In the genomic region with DNA sequence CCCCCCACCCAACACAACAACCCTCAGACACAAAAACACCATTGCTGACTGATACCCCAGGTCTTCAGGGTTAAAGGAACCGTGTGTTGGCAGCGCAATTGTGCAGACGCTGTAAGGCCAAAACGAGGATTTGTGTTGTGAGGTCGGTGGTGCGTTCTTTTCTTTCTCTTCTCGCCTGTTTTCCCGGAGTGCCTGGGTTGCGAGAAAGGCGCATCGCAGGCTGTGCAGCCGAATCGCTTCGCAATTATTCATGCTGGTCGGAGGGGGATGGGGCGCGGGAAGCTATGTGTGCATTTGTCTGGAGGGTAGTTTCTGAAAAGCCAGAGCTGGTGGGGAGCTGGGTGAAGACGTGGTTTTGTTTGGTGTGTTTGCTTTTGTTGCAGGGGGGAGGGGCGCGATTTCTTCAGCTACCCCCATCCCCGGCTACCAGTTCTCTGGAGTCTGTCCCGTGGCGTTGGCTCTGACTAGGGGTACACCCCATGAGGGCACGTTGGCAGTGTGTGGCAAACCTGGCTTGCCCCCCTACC, we compare ENCODE assay signal across 8 cellular contexts. TPM values are rescaled to one million over a fixed set of nuclear protein-coding genes. Genes with fewer than 3 reads are reported as not detected.
DNase-seq lines count a peak whose midpoint lies in the region; ATAC-seq and TF ChIP-seq lines count a peak whose summit lies in the region.

No MANE protein-coding gene starts in this region.

- peaks cover 32% of the 10 kb centered on the region for H3K4me1 ChIP-seq in MM.1S (ENCODE audit: low read length)
- peaks cover 0 to 38% (median 20%) of the 10 kb centered on the region in 4 donors for H3K4me1 ChIP-seq in liver (ENCODE audit: control insufficient read depth in 4 of 4, insufficient read depth in 4 of 4, low read length in 3 of 4)

- no peaks in the 10 kb centered on the region for H4K20me1 ChIP-seq in MM.1S (ENCODE audit: insufficient read depth, low read length)

- under 1% methylated on average over 24 of the region's 24 CpGs for WGBS in liver

- intact Hi-C loops in activated CD4-positive, alpha-beta T cell treated with anti-CD3 and anti-CD28 coated beads for 36 hours (cut with DNase I, micrococcal nuclease): loop anchor here (1.0 to 5.0 kb wide), 7 partner anchors 13 to 327 kb away; a partner anchor contains a TSS

- no peak for TF ChIP-seq CTCF in MM.1S (IDR thresholded peaks at IDR 0.05; ENCODE audit: low read length)
- no peak for TF ChIP-seq CTCF in liver (IDR thresholded peaks at IDR 0.05; ENCODE audit: low read depth, low read length, missing input control)

- H3K4me3 ChIP-seq in MM.1S (ENCODE audit: low read length) (peak overlapping the region; percentile 71), liver (ENCODE audit: low read depth in 1 of 3, low read length in 3 of 3) (peak overlapping the region; percentile 52 to 73 (median 71))

- no peak for TF ChIP-seq RAD21 in liver (IDR thresholded peaks at IDR 0.05)

- no peaks in the 10 kb centered on the region for H3K27me3 Mint-ChIP-seq in activated CD4-positive, alpha-beta T cell treated with anti-CD3 and anti-CD28 coated beads for 36 hours

- no peaks in the 10 kb centered on the region for H3K27me3 ChIP-seq in MM.1S (replicated peaks; ENCODE audit: insufficient read depth, low read length)
- no peaks in the 10 kb centered on the region for H3K27me3 ChIP-seq in liver (ENCODE audit: control insufficient read depth in 4 of 4, insufficient read depth in 4 of 4, low read length in 3 of 4)

- POLR2A ChIA-PET in activated CD4-positive, alpha-beta T cell treated with anti-CD3 and anti-CD28 coated beads for 36 hours (lab: Charles Lee): interaction anchor here (1.1 to 3.5 kb wide), 3 partner anchors 10 to 293 kb away, joined by 3 to 17 read pairs (median 9); no protein-coding TSS in a partner anchor

- peak overlapping the region; percentile 86 for H3K4me3 Mint-ChIP-seq in activated CD4-positive, alpha-beta T cell treated with anti-CD3 and anti-CD28 coated beads for 36 hours

- H3K36me3 Mint-ChIP-seq in activated CD4-positive, alpha-beta T cell treated with anti-CD3 and anti-CD28 coated beads for 36 hours (ENCODE audit: low read depth): peaks cover 3% of the 10 kb centered on the region

- peak overlapping the region; percentile 60 for H3K9ac ChIP-seq in MM.1S (ENCODE audit: low read length)
- peak overlapping the region; percentile 41 to 60 for H3K9ac ChIP-seq in liver (ENCODE audit: low read depth in 1 of 2, low read length in 2 of 2)

- H3K4me1 Mint-ChIP-seq in activated CD4-positive, alpha-beta T cell treated with anti-CD3 and anti-CD28 coated beads for 36 hours: peaks cover 46% of the 10 kb centered on the region

- ATAC-seq in activated CD4-positive, alpha-beta T cell treated with anti-CD3 and anti-CD28 coated beads for 36 hours: peak; percentile 27
- ATAC-seq in GM19455 (IDR thresholded peaks at IDR 0.05; ENCODE audit: unreplicated experiment): no peak
- ATAC-seq in GM19328 (IDR thresholded peaks at IDR 0.05; ENCODE audit: unreplicated experiment): no peak

- H3K9me3 ChIP-seq in MM.1S (replicated peaks; ENCODE audit: insufficient read depth, low read length) (no peaks in the 10 kb centered on the region), liver (ENCODE audit: control insufficient read depth in 4 of 4, low read length in 3 of 4) (no peaks in the 10 kb centered on the region)

- H3K9me3 Mint-ChIP-seq in activated CD4-positive, alpha-beta T cell treated with anti-CD3 and anti-CD28 coated beads for 36 hours (ENCODE audit: low read depth): no peaks in the 10 kb centered on the region

- H2AFZ ChIP-seq in MM.1S (ENCODE audit: low read length): peak overlapping the region; percentile 52

- CTCF ChIA-PET in activated CD4-positive, alpha-beta T cell treated with anti-CD3 and anti-CD28 coated beads for 36 hours (lab: Charles Lee): interaction anchor here (0.7 to 9.6 kb wide), 9 partner anchors 13 to 292 kb away, joined by 4 to 154 read pairs (median 5); no protein-coding TSS in a partner anchor

- no peaks in the 10 kb centered on the region for H3K9me2 ChIP-seq in MM.1S (replicated peaks; ENCODE audit: insufficient read depth, low read length)

- H3F3A ChIP-seq in MM.1S (ENCODE audit: insufficient read depth, low read length): peaks cover 46% of the 10 kb centered on the region

- peak overlapping the region; percentile 70 for H3K4me2 ChIP-seq in MM.1S (ENCODE audit: low read depth, low read length)

- H3K79me2 ChIP-seq in MM.1S (ENCODE audit: low read length): peaks cover 22% of the 10 kb centered on the region

- peak overlapping the region; percentile 75 for H3K27ac ChIP-seq in MM.1S (ENCODE audit: low read length)
- H3K27ac ChIP-seq in liver (ENCODE audit: low read depth in 1 of 2, low read length in 2 of 2): peak overlapping the region; percentile 53 to 74

- no peaks in the 10 kb centered on the region for H3K36me3 ChIP-seq in MM.1S (replicated peaks; ENCODE audit: insufficient read depth, low read length)
- H3K36me3 ChIP-seq in liver (ENCODE audit: control insufficient read depth in 4 of 4, insufficient read depth in 3 of 4, low read depth in 1 of 4, low read length in 3 of 4): no peaks in the 10 kb centered on the region

- DNase-seq in EL: peak; percentile 86
- peak; percentile 77 for DNase-seq in MM.1S
- peak; percentile 89 for DNase-seq in activated CD4-positive, alpha-beta T cell treated with anti-CD3 and anti-CD28 coated beads for 36 hours
- DNase-seq in dermis blood vessel endothelial cell: peak; percentile 48
- DNase-seq in stimulated activated CD4-positive, alpha-beta T cell treated with anti-CD3 and anti-CD28 coated beads, Interleukin-4, amount 100 ng/mL, for 4 hours: peak; percentile 47 to 57

- H3K27ac Mint-ChIP-seq in activated CD4-positive, alpha-beta T cell treated with anti-CD3 and anti-CD28 coated beads for 36 hours: peak overlapping the region; percentile 89

TF ChIP-seq in liver, 16 proteins besides CTCF, POLR2A, EP300 and RAD21 (continues in another document):
- TF ChIP-seq JUND (IDR thresholded peaks at IDR 0.05): no peak
- TF ChIP-seq HNF4G (IDR thresholded peaks at IDR 0.05): no peak
- TF ChIP-seq, protein P1, sequence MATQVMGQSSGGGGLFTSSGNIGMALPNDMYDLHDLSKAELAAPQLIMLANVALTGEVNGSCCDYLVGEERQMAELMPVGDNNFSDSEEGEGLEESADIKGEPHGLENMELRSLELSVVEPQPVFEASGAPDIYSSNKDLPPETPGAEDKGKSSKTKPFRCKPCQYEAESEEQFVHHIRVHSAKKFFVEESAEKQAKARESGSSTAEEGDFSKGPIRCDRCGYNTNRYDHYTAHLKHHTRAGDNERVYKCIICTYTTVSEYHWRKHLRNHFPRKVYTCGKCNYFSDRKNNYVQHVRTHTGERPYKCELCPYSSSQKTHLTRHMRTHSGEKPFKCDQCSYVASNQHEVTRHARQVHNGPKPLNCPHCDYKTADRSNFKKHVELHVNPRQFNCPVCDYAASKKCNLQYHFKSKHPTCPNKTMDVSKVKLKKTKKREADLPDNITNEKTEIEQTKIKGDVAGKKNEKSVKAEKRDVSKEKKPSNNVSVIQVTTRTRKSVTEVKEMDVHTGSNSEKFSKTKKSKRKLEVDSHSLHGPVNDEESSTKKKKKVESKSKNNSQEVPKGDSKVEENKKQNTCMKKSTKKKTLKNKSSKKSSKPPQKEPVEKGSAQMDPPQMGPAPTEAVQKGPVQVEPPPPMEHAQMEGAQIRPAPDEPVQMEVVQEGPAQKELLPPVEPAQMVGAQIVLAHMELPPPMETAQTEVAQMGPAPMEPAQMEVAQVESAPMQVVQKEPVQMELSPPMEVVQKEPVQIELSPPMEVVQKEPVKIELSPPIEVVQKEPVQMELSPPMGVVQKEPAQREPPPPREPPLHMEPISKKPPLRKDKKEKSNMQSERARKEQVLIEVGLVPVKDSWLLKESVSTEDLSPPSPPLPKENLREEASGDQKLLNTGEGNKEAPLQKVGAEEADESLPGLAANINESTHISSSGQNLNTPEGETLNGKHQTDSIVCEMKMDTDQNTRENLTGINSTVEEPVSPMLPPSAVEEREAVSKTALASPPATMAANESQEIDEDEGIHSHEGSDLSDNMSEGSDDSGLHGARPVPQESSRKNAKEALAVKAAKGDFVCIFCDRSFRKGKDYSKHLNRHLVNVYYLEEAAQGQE (IDR thresholded peaks at IDR 0.05): no peak
- TF ChIP-seq HNF4A (conservative IDR thresholded peaks at IDR 0.05): no peak
- TF ChIP-seq GABPA (IDR thresholded peaks at IDR 0.05 in 1 of 2, conservative IDR thresholded peaks at IDR 0.05 in 1 of 2): no peak
- no peak for TF ChIP-seq NR2F2 (IDR thresholded peaks at IDR 0.05)
- TF ChIP-seq YY1 (IDR thresholded peaks at IDR 0.05): no peak
- TF ChIP-seq, protein P2, sequence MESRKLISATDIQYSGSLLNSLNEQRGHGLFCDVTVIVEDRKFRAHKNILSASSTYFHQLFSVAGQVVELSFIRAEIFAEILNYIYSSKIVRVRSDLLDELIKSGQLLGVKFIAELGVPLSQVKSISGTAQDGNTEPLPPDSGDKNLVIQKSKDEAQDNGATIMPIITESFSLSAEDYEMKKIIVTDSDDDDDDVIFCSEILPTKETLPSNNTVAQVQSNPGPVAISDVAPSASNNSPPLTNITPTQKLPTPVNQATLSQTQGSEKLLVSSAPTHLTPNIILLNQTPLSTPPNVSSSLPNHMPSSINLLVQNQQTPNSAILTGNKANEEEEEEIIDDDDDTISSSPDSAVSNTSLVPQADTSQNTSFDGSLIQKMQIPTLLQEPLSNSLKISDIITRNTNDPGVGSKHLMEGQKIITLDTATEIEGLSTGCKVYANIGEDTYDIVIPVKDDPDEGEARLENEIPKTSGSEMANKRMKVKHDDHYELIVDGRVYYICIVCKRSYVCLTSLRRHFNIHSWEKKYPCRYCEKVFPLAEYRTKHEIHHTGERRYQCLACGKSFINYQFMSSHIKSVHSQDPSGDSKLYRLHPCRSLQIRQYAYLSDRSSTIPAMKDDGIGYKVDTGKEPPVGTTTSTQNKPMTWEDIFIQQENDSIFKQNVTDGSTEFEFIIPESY (IDR thresholded peaks at IDR 0.05): no peak
- TF ChIP-seq, protein P3, sequence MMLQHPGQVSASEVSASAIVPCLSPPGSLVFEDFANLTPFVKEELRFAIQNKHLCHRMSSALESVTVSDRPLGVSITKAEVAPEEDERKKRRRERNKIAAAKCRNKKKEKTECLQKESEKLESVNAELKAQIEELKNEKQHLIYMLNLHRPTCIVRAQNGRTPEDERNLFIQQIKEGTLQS (IDR thresholded peaks at IDR 0.05): no peak
- no peak for TF ChIP-seq FOXA2 (IDR thresholded peaks at IDR 0.05)
- no peak for TF ChIP-seq RXRA (IDR thresholded peaks at IDR 0.05)
- no peak for TF ChIP-seq EGR1 (IDR thresholded peaks at IDR 0.05; ENCODE audit: low read depth in 2 of 2)
- TF ChIP-seq FOXA1 (IDR thresholded peaks at IDR 0.05): no peak
- TF ChIP-seq, protein P4, sequence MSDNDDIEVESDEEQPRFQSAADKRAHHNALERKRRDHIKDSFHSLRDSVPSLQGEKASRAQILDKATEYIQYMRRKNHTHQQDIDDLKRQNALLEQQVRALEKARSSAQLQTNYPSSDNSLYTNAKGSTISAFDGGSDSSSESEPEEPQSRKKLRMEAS (IDR thresholded peaks at IDR 0.05): no peak
- TF ChIP-seq TAF1 (conservative IDR thresholded peaks at IDR 0.05): no peak

RNA-seq across cellular contexts. Expression of a gene that starts 2.1 kb away (rescaled TPM):
- total RNA-seq in activated CD4-positive, alpha-beta T cell treated with anti-CD3 and anti-CD28 coated beads for 36 hours: 10 to 100 TPM; 49.7 to 75.7 TPM
- total RNA-seq in dermis blood vessel endothelial cell: 9.3 and 9.5 TPM in 2 replicates
- 10 to 100 TPM; 15.5 to 52.0 TPM for total RNA-seq in liver
- 10 to 100 TPM in 1 of 2 donors, 1 to 10 TPM in 1; 9.6 to 12.9 TPM for polyA plus RNA-seq in liver
